Comparison of ENCODE assay signal across 19 cellular contexts in genomic region chr19:12752056-12752781, GRCh38. TPM values are rescaled to one million over a fixed set of nuclear protein-coding genes. Genes with fewer than 3 reads are reported as not detected.
A peak's percentile ranks its signal among the peaks of the same experiment; 100 is the strongest.
DNase-seq lines count a peak whose midpoint lies in the region; ATAC-seq, FAIRE-seq and TF ChIP-seq lines count a peak whose summit lies in the region.
"Had no signal": no experiment of that assay in that cellular context is flagged by ENCODE, and none has a peak within 500 bp of the region (broad histone marks: within the 10 kb centered on the region; RNA-seq: fewer than 3 reads in every experiment).

No MANE protein-coding gene starts in this region.

- in situ Hi-C loops in HepG2 (cut with HindIII; ENCODE audit: extremely low pct_ligation_motif_present, low pct_unique_long_range_greater_than_20kb): no loop called here

- ATAC-seq in SK-N-SH treated with all-trans-retinoic acid at 6 μM for 48 hours (no peak), HepG2 (no peak)
- ATAC-seq: Panc1, Right ventricle myocardium inferior had no signal

- TF ChIP-seq POLR2A in H54 (IDR thresholded peaks at IDR 0.05; ENCODE audit: low read depth, low read length) (no peak), HepG2 (IDR thresholded peaks at IDR 0.05; ENCODE audit: insufficient read depth in 1 of 2, low read depth in 2 of 2, low read length in 2 of 2) (no peak)

- DNase-seq in SK-N-SH (peak; percentile 42), NCI-H69 (lab: John Stamatoyannopoulos, UW) (peak; percentile 21), H54 (ENCODE audit: insufficient read length, low spot score) (no peak), HepG2 (ENCODE audit: low spot score) (no peak), nephron progenitor cell (no peak)
- DNase-seq: C1 segment of cervical spinal cord, GF-D8, HCEC 1CT, KG1, NCI-H1436 treated with DMSO at 0.1 percent for 48 hours, NCI-H2029 treated with DMSO at 0.1 percent for 48 hours, NCI-H510A treated with DMSO at 0.1 percent for 48 hours had no signal

- no peak overlapping the region for H3K27ac ChIP-seq in SK-N-SH (ENCODE audit: low read depth in 2 of 2, low read length in 1 of 2)
- H3K27ac ChIP-seq in HepG2 (ENCODE audit: extremely low read length, insufficient read depth, low read length): no peak overlapping the region
- H3K27ac ChIP-seq: SK-N-MC had no signal

- peaks cover 1% of the 10 kb centered on the region for H3F3A ChIP-seq in SK-N-SH (replicated peaks; ENCODE audit: insufficient read depth)

- H3K27me3 ChIP-seq in SK-N-SH (ENCODE audit: insufficient read depth) (peaks cover 40% of the 10 kb centered on the region), iPS-15b (ENCODE audit: control insufficient read depth, insufficient read depth, low read length) (peaks cover 27% of the 10 kb centered on the region), HepG2 (ENCODE audit: control insufficient read depth in 1 of 2, insufficient read depth in 2 of 2, low read length in 2 of 2) (peaks cover 2 to 34% of the 10 kb centered on the region in 2 experiments)

- H3K79me2 ChIP-seq in SK-N-SH (ENCODE audit: insufficient read depth) (no peaks in the 10 kb centered on the region), HepG2 (ENCODE audit: insufficient read depth, low read length) (no peaks in the 10 kb centered on the region)

- H3K9me3 ChIP-seq in SK-N-SH: no peaks in the 10 kb centered on the region
- H3K9me3 ChIP-seq in iPS-15b (ENCODE audit: control insufficient read depth, insufficient read depth, low read length): no peaks in the 10 kb centered on the region
- peaks cover 8% of the 10 kb centered on the region for H3K9me3 ChIP-seq in HepG2 (ENCODE audit: low read length)

- H3K4me2 ChIP-seq in SK-N-SH (no peak overlapping the region), HepG2 (ENCODE audit: low read depth, low read length) (no peak overlapping the region; the same call in 1 of the 2 replicates)

- TF ChIP-seq CTCF in SK-N-SH (IDR thresholded peaks at IDR 0.05) (no peak), HepG2 (CRISPR knock-in tag; IDR thresholded peaks at IDR 0.05) (no peak), nephron progenitor cell (IDR thresholded peaks at IDR 0.05) (no peak)

- no TSS peak for BruUV-seq in HepG2 (replicated peaks; lab: Mats Ljungman, UMichigan)

- FAIRE-seq in H54 (lab: Jason Lieb, UNC) (no peak), HepG2 (lab: Jason Lieb, UNC) (no peak)
- FAIRE-seq: A204.1, GM12891 had no signal

- TF ChIP-seq RAD21 in SK-N-SH (IDR thresholded peaks at IDR 0.05; ENCODE audit: low read length) (no peak), HepG2 (CRISPR knock-in tag; IDR thresholded peaks at IDR 0.05) (no peak)

- H3K4me1 ChIP-seq in SK-N-SH (ENCODE audit: control insufficient read depth in 1 of 2, insufficient read depth in 2 of 2, low read depth in 1 of 2, low read length in 1 of 2): peaks cover 0 to 8% of the 10 kb centered on the region in 2 experiments
- H3K4me1 ChIP-seq in iPS-15b (ENCODE audit: control insufficient read depth, insufficient read depth, low read length): no peaks in the 10 kb centered on the region
- peaks cover 34% of the 10 kb centered on the region for H3K4me1 ChIP-seq in HepG2 (ENCODE audit: insufficient read depth, low read length)

- 21% methylated on average over 11 of the region's 23 CpGs for WGBS in SK-N-SH (ENCODE audit: low lambda C conversion rate)
- WGBS in HepG2 (ENCODE audit: low lambda C conversion rate): 33% methylated on average over 12 of the region's 23 CpGs

- peaks cover 13% of the 10 kb centered on the region for H3K36me3 Mint-ChIP-seq in nephron progenitor cell (ENCODE audit: low read depth)

- H3K9ac ChIP-seq in SK-N-SH (no peak overlapping the region), iPS-15b (ENCODE audit: low read depth, low read length) (peak overlapping the region; percentile 47), HepG2 (ENCODE audit: insufficient read depth, low read depth, low read length) (no peak overlapping the region)

- H2AFZ ChIP-seq in SK-N-SH (ENCODE audit: low read depth) (no peak overlapping the region), HepG2 (ENCODE audit: low read length) (no peak overlapping the region)

- no peaks in the 10 kb centered on the region for H3K9me2 ChIP-seq in SK-N-SH

- H3K36me3 ChIP-seq in SK-N-SH (replicated peaks in 1 of 2; ENCODE audit: control insufficient read depth in 1 of 2, insufficient read depth in 2 of 2, low read length in 1 of 2): peaks cover 0 to 6% of the 10 kb centered on the region in 2 experiments
- peaks cover 6% of the 10 kb centered on the region for H3K36me3 ChIP-seq in iPS-15b (ENCODE audit: control insufficient read depth, insufficient read depth, low read length)
- peaks cover 6 to 9% of the 10 kb centered on the region in 2 experiments; a peak in 4 of 5 replicates for H3K36me3 ChIP-seq in HepG2 (replicated peaks in 1 of 2; ENCODE audit: control insufficient read depth in 1 of 2, insufficient read depth in 2 of 2, low read length in 2 of 2)

- peaks cover 11% of the 10 kb centered on the region for H3K9me3 Mint-ChIP-seq in nephron progenitor cell

- no peak overlapping the region for H3K4me3 Mint-ChIP-seq in nephron progenitor cell

- peaks cover 77% of the 10 kb centered on the region for H3K27me3 Mint-ChIP-seq in nephron progenitor cell (ENCODE audit: low read depth, poor library complexity)

- intact Hi-C loops in HepG2 (cut with micrococcal nuclease; ENCODE audit: unreplicated experiment): no loop called here

- no peak overlapping the region for H3K27ac Mint-ChIP-seq in nephron progenitor cell

- H4K20me1 ChIP-seq in SK-N-SH (ENCODE audit: insufficient read depth) (no peaks in the 10 kb centered on the region), HepG2 (ENCODE audit: insufficient read depth, low read length) (no peaks in the 10 kb centered on the region)

- POLR2A ChIA-PET in SK-N-SH (lab: Yijun Ruan, JAX): interaction anchor here (0.8 to 1.4 kb wide), 2 partner anchors 10 to 30 kb away, joined by 3 read pairs; no protein-coding TSS in a partner anchor
- POLR2A ChIA-PET in HepG2 (lab: Yijun Ruan, JAX): interaction anchor here (1.6 kb wide), 1 partner anchor 15 kb away, joined by 5 read pairs; the partner anchor contains the start of gene GET3

- H3K4me3 ChIP-seq in SK-N-SH (ENCODE audit: low read depth in 2 of 2, low read length in 1 of 2): no peak overlapping the region
- peak overlapping the region; percentile 60 for H3K4me3 ChIP-seq in iPS-15b (ENCODE audit: low read depth, low read length)
- H3K4me3 ChIP-seq in HepG2 (replicated peaks in 1 of 3; ENCODE audit: insufficient read depth in 1 of 3, low read depth in 2 of 3, low read length in 3 of 3): no peak overlapping the region
- H3K4me3 ChIP-seq: SK-N-MC had no signal

- TF ChIP-seq EP300 in SK-N-SH (IDR thresholded peaks at IDR 0.05; ENCODE audit: borderline replicate concordance in 1 of 2, low read depth in 1 of 2, low read length in 1 of 2) (no peak), HepG2 (IDR thresholded peaks at IDR 0.05; ENCODE audit: low read depth in 2 of 2, low read length in 2 of 2) (no peak), HepG2 (CRISPR knock-in tag; IDR thresholded peaks at IDR 0.05; ENCODE audit: borderline replicate concordance) (no peak)

- H3K4me1 Mint-ChIP-seq in nephron progenitor cell: peaks cover 5% of the 10 kb centered on the region

- CTCF ChIA-PET in SK-N-SH (lab: Yijun Ruan, JAX): interaction anchor here (0.6 to 23.9 kb wide), 9 partner anchors 9 to 94 kb away, joined by 3 to 273 read pairs (median 4); partner anchors contain the start of gene JUNB
- CTCF ChIA-PET in HepG2 (lab: Yijun Ruan, JAX; ENCODE audit: low intra/inter-chr PET ratio, low total read pairs): no interaction called here

RNA-seq across cellular contexts. Expression of gene BEST2, which starts 0.6 kb away (rescaled TPM):
- polyA plus RNA-seq in SK-N-SH (2012; rRNA removed): not detected in 2 replicates
- not detected in 2 replicates for polyA plus RNA-seq in SK-N-SH (2012; cell fraction: cytosol; rRNA removed)
- polyA plus RNA-seq in SK-N-SH (2012; cell fraction: nucleus; rRNA removed): 0.04 and 0.08 TPM in 2 replicates
- total RNA-seq in HepG2 (2016; rRNA removed; fragmentation: Illumina TruSeq; extraction: Trizol): not detected in 2 replicates
- 0.10 TPM in 1 of 2 replicates, not detected in the other for total RNA-seq in HepG2 (2016; cell fraction: cytosol; rRNA removed; fragmentation: Illumina TruSeq; extraction: Trizol; ENCODE audit: low read depth)
- not detected in 2 replicates for total RNA-seq in HepG2 (2016; cell fraction: insoluble cytoplasmic fraction; rRNA removed; fragmentation: Illumina TruSeq; extraction: Trizol)
- not detected in 2 replicates for total RNA-seq in HepG2 (2016; cell fraction: membrane; rRNA removed; fragmentation: Illumina TruSeq; extraction: Trizol)
- total RNA-seq in HepG2 (2016; cell fraction: nucleus; rRNA removed; fragmentation: Illumina TruSeq; extraction: Trizol): not detected in 2 replicates
- polyA plus RNA-seq in HepG2 (2011; rRNA removed): not detected in 2 replicates
- polyA plus RNA-seq in HepG2 (2011; cell fraction: cytosol; rRNA removed): not detected in 2 replicates
- polyA plus RNA-seq in HepG2 (2011; cell fraction: nucleus; rRNA removed): 0.08 TPM in 1 of 2 replicates, not detected in the other
- polyA plus RNA-seq in HepG2 (2012): not detected in 2 replicates
- not detected in 2 replicates for polyA plus RNA-seq in HepG2 (2016; cell fraction: cytosol; fragmentation: Illumina TruSeq; extraction: Trizol; ENCODE audit: low read depth)
- polyA plus RNA-seq in HepG2 (2016; cell fraction: insoluble cytoplasmic fraction; fragmentation: Illumina TruSeq; extraction: Trizol; ENCODE audit: low read depth): not detected in 2 replicates
- polyA plus RNA-seq in HepG2 (2016; cell fraction: membrane; fragmentation: Illumina TruSeq; extraction: Trizol; ENCODE audit: low read depth): not detected in 2 replicates
- not detected in 2 replicates for polyA plus RNA-seq in HepG2 (2016; cell fraction: nucleus; fragmentation: Illumina TruSeq; extraction: Trizol; ENCODE audit: insufficient read depth, low read depth)
- polyA minus RNA-seq in HepG2 (2011; rRNA and poly(A)+ RNA removed; ENCODE audit: low replicate concordance): not detected in 2 replicates
- not detected in 2 replicates for polyA minus RNA-seq in HepG2 (2011; cell fraction: cytosol; rRNA and poly(A)+ RNA removed)
- polyA minus RNA-seq in HepG2 (2011; cell fraction: nucleus; rRNA and poly(A)+ RNA removed): not detected in 2 replicates
- total RNA-seq: Right ventricle myocardium inferior had no signal

RNA-seq across cellular contexts. Expression of gene GET3, which starts 14.9 kb away (rescaled TPM):
- polyA plus RNA-seq in SK-N-SH (2012; rRNA removed) (250 and 264 TPM in 2 replicates), HepG2 (2011; rRNA removed) (59.4 and 67.5 TPM in 2 replicates)
- 152 and 185 TPM in 2 replicates for polyA plus RNA-seq in SK-N-SH (2012; cell fraction: cytosol; rRNA removed)
- polyA plus RNA-seq in SK-N-SH (2012; cell fraction: nucleus; rRNA removed): 160 and 186 TPM in 2 replicates
- total RNA-seq in HepG2 (2016; rRNA removed; fragmentation: Illumina TruSeq; extraction: Trizol): 51.5 and 57.7 TPM in 2 replicates
- 38.1 and 40.8 TPM in 2 replicates for total RNA-seq in HepG2 (2016; cell fraction: cytosol; rRNA removed; fragmentation: Illumina TruSeq; extraction: Trizol; ENCODE audit: low read depth)
- total RNA-seq in HepG2 (2016; cell fraction: insoluble cytoplasmic fraction; rRNA removed; fragmentation: Illumina TruSeq; extraction: Trizol): 47.8 and 67.8 TPM in 2 replicates
- total RNA-seq in HepG2 (2016; cell fraction: membrane; rRNA removed; fragmentation: Illumina TruSeq; extraction: Trizol): 42.5 and 45.5 TPM in 2 replicates
- total RNA-seq in HepG2 (2016; cell fraction: nucleus; rRNA removed; fragmentation: Illumina TruSeq; extraction: Trizol): 20.5 and 30.0 TPM in 2 replicates
- 53.8 and 70.0 TPM in 2 replicates for polyA plus RNA-seq in HepG2 (2011; cell fraction: cytosol; rRNA removed)
- polyA plus RNA-seq in HepG2 (2011; cell fraction: nucleus; rRNA removed): 42.4 and 59.2 TPM in 2 replicates
- polyA plus RNA-seq in HepG2 (2012): 26.3 and 37.0 TPM in 2 replicates
- polyA plus RNA-seq in HepG2 (2016; cell fraction: cytosol; fragmentation: Illumina TruSeq; extraction: Trizol; ENCODE audit: low read depth): 38.9 and 39.2 TPM in 2 replicates
- 52.9 and 54.2 TPM in 2 replicates for polyA plus RNA-seq in HepG2 (2016; cell fraction: insoluble cytoplasmic fraction; fragmentation: Illumina TruSeq; extraction: Trizol; ENCODE audit: low read depth)
- polyA plus RNA-seq in HepG2 (2016; cell fraction: membrane; fragmentation: Illumina TruSeq; extraction: Trizol; ENCODE audit: low read depth): 39.6 and 39.8 TPM in 2 replicates
- polyA plus RNA-seq in HepG2 (2016; cell fraction: nucleus; fragmentation: Illumina TruSeq; extraction: Trizol; ENCODE audit: insufficient read depth, low read depth): 50.5 and 50.9 TPM in 2 replicates
- polyA minus RNA-seq in HepG2 (2011; rRNA and poly(A)+ RNA removed; ENCODE audit: low replicate concordance): 45.5 and 170 TPM in 2 replicates
- polyA minus RNA-seq in HepG2 (2011; cell fraction: cytosol; rRNA and poly(A)+ RNA removed): 15.5 and 16.4 TPM in 2 replicates
- 11.2 and 13.4 TPM in 2 replicates for polyA minus RNA-seq in HepG2 (2011; cell fraction: nucleus; rRNA and poly(A)+ RNA removed)

RNA-seq across cellular contexts. Expression of gene TRIR, which starts 17.7 kb away (rescaled TPM):
- 294 and 466 TPM in 2 replicates for polyA plus RNA-seq in SK-N-SH (2012; rRNA removed)
- 332 and 379 TPM in 2 replicates for polyA plus RNA-seq in SK-N-SH (2012; cell fraction: cytosol; rRNA removed)
- 273 and 386 TPM in 2 replicates for polyA plus RNA-seq in SK-N-SH (2012; cell fraction: nucleus; rRNA removed)
- total RNA-seq in HepG2 (2016; rRNA removed; fragmentation: Illumina TruSeq; extraction: Trizol): 159 and 179 TPM in 2 replicates
- 156 and 157 TPM in 2 replicates for total RNA-seq in HepG2 (2016; cell fraction: cytosol; rRNA removed; fragmentation: Illumina TruSeq; extraction: Trizol; ENCODE audit: low read depth)
- 154 and 178 TPM in 2 replicates for total RNA-seq in HepG2 (2016; cell fraction: insoluble cytoplasmic fraction; rRNA removed; fragmentation: Illumina TruSeq; extraction: Trizol)
- total RNA-seq in HepG2 (2016; cell fraction: membrane; rRNA removed; fragmentation: Illumina TruSeq; extraction: Trizol): 185 and 199 TPM in 2 replicates
- 62.7 and 73.8 TPM in 2 replicates for total RNA-seq in HepG2 (2016; cell fraction: nucleus; rRNA removed; fragmentation: Illumina TruSeq; extraction: Trizol)
- polyA plus RNA-seq in HepG2 (2011; rRNA removed): 160 and 166 TPM in 2 replicates
- polyA plus RNA-seq in HepG2 (2011; cell fraction: cytosol; rRNA removed): 192 and 223 TPM in 2 replicates
- polyA plus RNA-seq in HepG2 (2011; cell fraction: nucleus; rRNA removed): 109 and 112 TPM in 2 replicates
- polyA plus RNA-seq in HepG2 (2012): 136 and 148 TPM in 2 replicates
- 176 and 190 TPM in 2 replicates for polyA plus RNA-seq in HepG2 (2016; cell fraction: cytosol; fragmentation: Illumina TruSeq; extraction: Trizol; ENCODE audit: low read depth)
- 222 and 228 TPM in 2 replicates for polyA plus RNA-seq in HepG2 (2016; cell fraction: insoluble cytoplasmic fraction; fragmentation: Illumina TruSeq; extraction: Trizol; ENCODE audit: low read depth)
- 221 and 223 TPM in 2 replicates for polyA plus RNA-seq in HepG2 (2016; cell fraction: membrane; fragmentation: Illumina TruSeq; extraction: Trizol; ENCODE audit: low read depth)
- polyA plus RNA-seq in HepG2 (2016; cell fraction: nucleus; fragmentation: Illumina TruSeq; extraction: Trizol; ENCODE audit: insufficient read depth, low read depth): 208 and 213 TPM in 2 replicates
- polyA minus RNA-seq in HepG2 (2011; rRNA and poly(A)+ RNA removed; ENCODE audit: low replicate concordance): 41.5 and 65.9 TPM in 2 replicates
- 36.6 and 38.7 TPM in 2 replicates for polyA minus RNA-seq in HepG2 (2011; cell fraction: cytosol; rRNA and poly(A)+ RNA removed)
- 22.7 and 23.7 TPM in 2 replicates for polyA minus RNA-seq in HepG2 (2011; cell fraction: nucleus; rRNA and poly(A)+ RNA removed)

RNA-seq across cellular contexts. Expression of gene HOOK2, which starts 23.1 kb away (rescaled TPM):
- polyA plus RNA-seq in SK-N-SH (2012; rRNA removed) (23.9 and 33.0 TPM in 2 replicates), HepG2 (2011; rRNA removed) (9.2 and 11.1 TPM in 2 replicates)
- 11.7 and 19.1 TPM in 2 replicates for polyA plus RNA-seq in SK-N-SH (2012; cell fraction: cytosol; rRNA removed)
- polyA plus RNA-seq in SK-N-SH (2012; cell fraction: nucleus; rRNA removed): 154 and 162 TPM in 2 replicates
- total RNA-seq in HepG2 (2016; rRNA removed; fragmentation: Illumina TruSeq; extraction: Trizol): 7.3 and 12.9 TPM in 2 replicates
- 3.3 and 3.6 TPM in 2 replicates for total RNA-seq in HepG2 (2016; cell fraction: cytosol; rRNA removed; fragmentation: Illumina TruSeq; extraction: Trizol; ENCODE audit: low read depth)
- 6.4 and 13.9 TPM in 2 replicates for total RNA-seq in HepG2 (2016; cell fraction: insoluble cytoplasmic fraction; rRNA removed; fragmentation: Illumina TruSeq; extraction: Trizol)
- total RNA-seq in HepG2 (2016; cell fraction: membrane; rRNA removed; fragmentation: Illumina TruSeq; extraction: Trizol): 2.8 and 3.5 TPM in 2 replicates
- 11.6 and 14.2 TPM in 2 replicates for total RNA-seq in HepG2 (2016; cell fraction: nucleus; rRNA removed; fragmentation: Illumina TruSeq; extraction: Trizol)
- polyA plus RNA-seq in HepG2 (2011; cell fraction: cytosol; rRNA removed): 4.3 and 4.7 TPM in 2 replicates
- 77.7 and 77.9 TPM in 2 replicates for polyA plus RNA-seq in HepG2 (2011; cell fraction: nucleus; rRNA removed)
- polyA plus RNA-seq in HepG2 (2012): 15.8 and 16.0 TPM in 2 replicates
- polyA plus RNA-seq in HepG2 (2016; cell fraction: cytosol; fragmentation: Illumina TruSeq; extraction: Trizol; ENCODE audit: low read depth): 0.83 and 0.93 TPM in 2 replicates
- polyA plus RNA-seq in HepG2 (2016; cell fraction: insoluble cytoplasmic fraction; fragmentation: Illumina TruSeq; extraction: Trizol; ENCODE audit: low read depth): 5.4 and 6.8 TPM in 2 replicates
- 1.6 and 1.7 TPM in 2 replicates for polyA plus RNA-seq in HepG2 (2016; cell fraction: membrane; fragmentation: Illumina TruSeq; extraction: Trizol; ENCODE audit: low read depth)
- polyA plus RNA-seq in HepG2 (2016; cell fraction: nucleus; fragmentation: Illumina TruSeq; extraction: Trizol; ENCODE audit: insufficient read depth, low read depth): 55.0 and 69.3 TPM in 2 replicates
- 6.5 and 15.0 TPM in 2 replicates for polyA minus RNA-seq in HepG2 (2011; rRNA and poly(A)+ RNA removed; ENCODE audit: low replicate concordance)
- 3.4 and 5.3 TPM in 2 replicates for polyA minus RNA-seq in HepG2 (2011; cell fraction: cytosol; rRNA and poly(A)+ RNA removed)
- polyA minus RNA-seq in HepG2 (2011; cell fraction: nucleus; rRNA and poly(A)+ RNA removed): 13.1 and 15.0 TPM in 2 replicates

RNA-seq across cellular contexts. Expression of gene TNPO2, which starts 28.5 kb away (rescaled TPM):
- polyA plus RNA-seq in SK-N-SH (2012; rRNA removed): 82.4 and 112 TPM in 2 replicates
- polyA plus RNA-seq in SK-N-SH (2012; cell fraction: cytosol; rRNA removed): 27.4 and 45.1 TPM in 2 replicates
- 370 and 507 TPM in 2 replicates for polyA plus RNA-seq in SK-N-SH (2012; cell fraction: nucleus; rRNA removed)
- 31.7 and 33.6 TPM in 2 replicates for total RNA-seq in HepG2 (2016; rRNA removed; fragmentation: Illumina TruSeq; extraction: Trizol)
- total RNA-seq in HepG2 (2016; cell fraction: cytosol; rRNA removed; fragmentation: Illumina TruSeq; extraction: Trizol; ENCODE audit: low read depth): 8.0 and 12.5 TPM in 2 replicates
- total RNA-seq in HepG2 (2016; cell fraction: insoluble cytoplasmic fraction; rRNA removed; fragmentation: Illumina TruSeq; extraction: Trizol): 25.3 and 38.9 TPM in 2 replicates
- 11.9 and 12.3 TPM in 2 replicates for total RNA-seq in HepG2 (2016; cell fraction: membrane; rRNA removed; fragmentation: Illumina TruSeq; extraction: Trizol)
- 61.9 and 64.9 TPM in 2 replicates for total RNA-seq in HepG2 (2016; cell fraction: nucleus; rRNA removed; fragmentation: Illumina TruSeq; extraction: Trizol)
- polyA plus RNA-seq in HepG2 (2011; rRNA removed): 61.0 and 76.1 TPM in 2 replicates
- polyA plus RNA-seq in HepG2 (2011; cell fraction: cytosol; rRNA removed): 38.5 and 42.9 TPM in 2 replicates
- 224 and 272 TPM in 2 replicates for polyA plus RNA-seq in HepG2 (2011; cell fraction: nucleus; rRNA removed)
- polyA plus RNA-seq in HepG2 (2012): 28.4 and 35.1 TPM in 2 replicates
- 2.2 and 2.4 TPM in 2 replicates for polyA plus RNA-seq in HepG2 (2016; cell fraction: cytosol; fragmentation: Illumina TruSeq; extraction: Trizol; ENCODE audit: low read depth)
- 21.0 and 28.3 TPM in 2 replicates for polyA plus RNA-seq in HepG2 (2016; cell fraction: insoluble cytoplasmic fraction; fragmentation: Illumina TruSeq; extraction: Trizol; ENCODE audit: low read depth)
- polyA plus RNA-seq in HepG2 (2016; cell fraction: membrane; fragmentation: Illumina TruSeq; extraction: Trizol; ENCODE audit: low read depth): 6.6 and 7.3 TPM in 2 replicates
- polyA plus RNA-seq in HepG2 (2016; cell fraction: nucleus; fragmentation: Illumina TruSeq; extraction: Trizol; ENCODE audit: insufficient read depth, low read depth): 143 and 147 TPM in 2 replicates
- polyA minus RNA-seq in HepG2 (2011; rRNA and poly(A)+ RNA removed; ENCODE audit: low replicate concordance): 198 and 267 TPM in 2 replicates
- polyA minus RNA-seq in HepG2 (2011; cell fraction: cytosol; rRNA and poly(A)+ RNA removed): 42.5 and 44.2 TPM in 2 replicates
- polyA minus RNA-seq in HepG2 (2011; cell fraction: nucleus; rRNA and poly(A)+ RNA removed): 77.4 and 98.6 TPM in 2 replicates

Comparison
In these comparisons a context has a peak if more than half of its experiments do, and no peak if none do; other contexts are left out.
1. DNase-seq: peak in SK-N-SH (single experiment) and NCI-H69 (single experiment); none in H54 (single experiment), HepG2 (single experiment) and nephron progenitor cell (single experiment).